ENCODE assay signal across 14 cellular contexts in the genomic region with DNA sequence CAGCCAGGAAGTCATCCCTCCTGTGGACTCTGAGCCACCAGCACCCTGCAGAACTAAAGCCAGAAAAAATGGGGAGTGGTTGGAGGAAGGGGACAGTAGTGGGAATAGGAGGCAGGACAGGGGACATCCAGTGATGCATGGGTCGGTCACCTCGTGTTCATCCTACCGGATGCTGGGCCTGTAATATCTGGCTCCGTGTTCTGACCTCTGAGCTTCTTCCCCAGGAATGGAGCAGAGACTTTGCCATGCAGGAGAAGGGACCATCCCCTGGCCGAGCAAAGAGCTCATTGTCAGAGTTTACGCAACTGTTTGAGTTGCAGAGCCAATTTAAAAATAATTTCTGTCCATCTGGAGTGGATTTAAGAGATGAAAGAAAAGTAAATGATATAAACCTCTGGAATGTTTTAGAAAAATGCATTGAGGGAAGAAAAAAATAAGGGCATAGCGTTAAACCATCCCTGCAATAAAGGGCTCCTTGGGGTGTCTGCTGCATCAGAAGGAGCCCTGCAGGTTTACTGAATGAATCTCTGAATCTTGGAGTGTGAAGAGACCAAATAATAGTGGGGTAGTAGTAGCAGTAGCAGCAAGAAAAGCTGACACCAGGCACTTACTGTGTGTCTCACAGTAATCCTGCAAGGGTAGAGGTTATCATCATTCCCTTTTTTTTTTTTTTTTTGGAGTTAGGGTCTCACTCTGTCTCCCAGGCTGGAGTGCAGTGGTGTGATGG.
A peak's percentile ranks its signal among the peaks of the same experiment; 100 is the strongest.
DNase-seq lines count a peak whose midpoint lies in the region; ATAC-seq and TF ChIP-seq lines count a peak whose summit lies in the region.
"Had no signal": no experiment of that assay in that cellular context is flagged by ENCODE, and none has a peak within 500 bp of the region (broad histone marks: within the 10 kb centered on the region; RNA-seq: fewer than 3 reads in every experiment).

No MANE protein-coding gene starts in this region.

- no peak for ATAC-seq in HG03571 (IDR thresholded peaks at IDR 0.05; ENCODE audit: unreplicated experiment)
- no peak for ATAC-seq in GM19324 (IDR thresholded peaks at IDR 0.05; ENCODE audit: low FRiP score, unreplicated experiment)
- ATAC-seq: activated naive CD8-positive, alpha-beta T cell treated with anti-CD3 and anti-CD28 coated beads, Interleukin-2, amount 50 U/mL, for 24 hours had no signal

- H3K36me3 ChIP-seq in SJSA1 (peaks cover 78% of the 10 kb centered on the region), smooth muscle cell (ENCODE audit: low read depth) (no peaks in the 10 kb centered on the region), BE2C (no peaks in the 10 kb centered on the region; the same call in 1 of the 2 replicates)

- H2AFZ ChIP-seq in smooth muscle cell (ENCODE audit: low read depth), result no peak overlapping the region

- TF ChIP-seq CTCF in smooth muscle cell (IDR thresholded peaks at IDR 0.05; ENCODE audit: borderline replicate concordance, insufficient read depth, poor library complexity, severe bottlenecking) (no peak), BE2C (IDR thresholded peaks at IDR 0.05; ENCODE audit: low read depth, low read length) (no peak)

- peaks cover 47% of the 10 kb centered on the region for H3K4me1 ChIP-seq in SJSA1 (replicated peaks)
- no peaks in the 10 kb centered on the region for H3K4me1 ChIP-seq in smooth muscle cell (ENCODE audit: low read depth)
- peaks cover 3% of the 10 kb centered on the region; the same call in 1 of the 2 replicates for H3K4me1 ChIP-seq in BE2C

- DNase-seq in EH (ENCODE audit: low read depth), result peak; percentile 95
- DNase-seq in SJSA1 (ENCODE audit: low read depth in 1 of 2, low spot score in 2 of 2), result peak in 1 of 2 experiments; percentile 73
- DNase-seq in epidermal melanocyte (ENCODE audit: insufficient read length, low spot score), result peak; percentile 34
- no peak for DNase-seq in smooth muscle cell (lab: John Stamatoyannopoulos, UW; ENCODE audit: unreplicated experiment)
- no peak for DNase-seq in NCI-H146 (lab: John Stamatoyannopoulos, UW)
- DNase-seq in BE2C, result no peak
- DNase-seq: activated naive CD8-positive, alpha-beta T cell treated with anti-CD3 and anti-CD28 coated beads, Interleukin-2, amount 50 U/mL, for 24 hours; DMS53; effector memory CD4-positive, alpha-beta T cell; NCI-H2081 treated with DMSO at 0.1 percent for 48 hours; T-helper 9 cell had no signal

- H4K20me1 ChIP-seq in smooth muscle cell (ENCODE audit: low read depth), result no peaks in the 10 kb centered on the region

- H3K9ac ChIP-seq in smooth muscle cell (ENCODE audit: low read depth), result no peak overlapping the region
- H3K9ac ChIP-seq: KMS-11 had no signal

- 59% methylated on average over 7 of the region's 7 CpGs for WGBS in smooth muscle cell (ENCODE audit: low lambda C conversion rate)

- H3K27me3 ChIP-seq in SJSA1 (replicated peaks) (no peaks in the 10 kb centered on the region), smooth muscle cell (ENCODE audit: low read depth) (no peaks in the 10 kb centered on the region), BE2C (no peaks in the 10 kb centered on the region)

- H3K4me3 ChIP-seq in SJSA1 (no peak overlapping the region), smooth muscle cell (no peak overlapping the region), BE2C (ENCODE audit: low read depth, low read length) (no peak overlapping the region)

- H3K9me3 ChIP-seq in SJSA1 (replicated peaks) (no peaks in the 10 kb centered on the region), smooth muscle cell (replicated peaks; ENCODE audit: low read depth) (no peaks in the 10 kb centered on the region), BE2C (no peaks in the 10 kb centered on the region)

- H3F3A ChIP-seq in smooth muscle cell (ENCODE audit: low read depth), result peaks cover 9% of the 10 kb centered on the region

- peak overlapping the region; percentile 46 for H3K4me2 ChIP-seq in smooth muscle cell
- H3K4me2 ChIP-seq: KMS-11 had no signal

- no peaks in the 10 kb centered on the region for H3K79me2 ChIP-seq in smooth muscle cell (ENCODE audit: low read depth)

- H3K27ac ChIP-seq in SJSA1 (peak overlapping the region; percentile 56), smooth muscle cell (ENCODE audit: low read depth) (no peak overlapping the region)
- H3K27ac ChIP-seq: KMS-11 had no signal

Comparison
In these comparisons a context has a peak if more than half of its experiments do, and no peak if none do; other contexts are left out.
1. DNase-seq: peak in EH (single experiment) and epidermal melanocyte (single experiment); none in smooth muscle cell (single experiment), NCI-H146 (single experiment) and BE2C (single experiment).